ENCODE assay signal across 17 cellular contexts in the genomic region with DNA sequence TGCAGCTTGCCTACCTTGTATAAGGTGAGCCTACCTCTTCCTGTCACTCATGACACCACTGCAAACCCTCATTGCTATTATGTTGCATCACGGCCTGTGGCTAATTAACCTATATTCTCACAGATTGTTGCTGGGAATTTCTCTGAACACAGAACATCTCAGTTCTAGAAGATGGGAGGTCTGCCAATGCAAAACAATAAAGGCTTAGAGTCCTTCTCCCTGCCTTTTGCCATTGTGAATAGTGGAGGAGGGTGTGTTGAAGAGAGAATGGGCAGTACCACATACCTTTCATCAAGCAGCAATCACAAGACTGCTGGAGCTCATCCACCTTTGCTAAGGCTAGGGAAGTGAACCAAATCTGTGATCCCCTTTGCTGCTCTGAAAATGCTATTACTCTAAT. TPM values are rescaled to one million over a fixed set of nuclear protein-coding genes. Genes with fewer than 3 reads are reported as not detected.
DNase-seq lines count a peak whose midpoint lies in the region; FAIRE-seq and TF ChIP-seq lines count a peak whose summit lies in the region.
"Had no signal": no experiment of that assay in that cellular context is flagged by ENCODE, and none has a peak within 500 bp of the region (broad histone marks: within the 10 kb centered on the region; RNA-seq: fewer than 3 reads in every experiment).

No MANE protein-coding gene starts in this region.

- H2BK5ac ChIP-seq in mesendoderm (ENCODE audit: low read length), result no peak overlapping the region

- peak in 1 of 2 donors; percentile 56 for TF ChIP-seq POLR2A in thyroid gland (IDR thresholded peaks at IDR 0.05)

- H4K8ac ChIP-seq in mesendoderm (ENCODE audit: low read depth, low read length), result no peak overlapping the region

- H3K27me3 Mint-ChIP-seq in dendritic cell treated with granulocyte-macrophage colony-stimulating factor and Interleukin-4, amounts not matched to agents 40 ng/mL and 50 ng/mL, for 4 days, result no peaks in the 10 kb centered on the region

- H3K27ac ChIP-seq in thyroid gland, result peak overlapping the region; percentile 75 to 87 (median 80)
- no peak overlapping the region for H3K27ac ChIP-seq in mesendoderm (ENCODE audit: low read depth, low read length)
- H3K27ac ChIP-seq: gastrocnemius medialis had no signal

- 61 to 79% methylated on average over 1 of the region's 1 CpG for WGBS in thyroid gland, 2 donors
- WGBS in mesendoderm (ENCODE audit: extremely low coverage, insufficient coverage, low lambda C conversion rate), result no CpG with 5 or more reads among the region's 1 CpG

- H3K27ac Mint-ChIP-seq in dendritic cell treated with granulocyte-macrophage colony-stimulating factor and Interleukin-4, amounts not matched to agents 40 ng/mL and 50 ng/mL, for 4 days, result peak overlapping the region; percentile 76
- H3K27ac Mint-ChIP-seq: activated CD8-positive, alpha-beta T cell treated with anti-CD3 and anti-CD28 coated beads, Interleukin-2, amount 10 ng/mL, durations not matched to agents 7 days and 5 days had no signal

- H2BK15ac ChIP-seq in mesendoderm (replicated peaks; ENCODE audit: low read depth), result no peak overlapping the region

- no peak overlapping the region for H4K5ac ChIP-seq in mesendoderm (ENCODE audit: low read length)

- H3K9ac ChIP-seq in mesendoderm (ENCODE audit: low read length), result no peak overlapping the region

- no peak overlapping the region for H3K56ac ChIP-seq in mesendoderm (ENCODE audit: low read length)

- H3K4me2 ChIP-seq in mesendoderm (ENCODE audit: low read length), result no peak overlapping the region

- H3K4me1 ChIP-seq in thyroid gland, result peaks cover 54 to 55% of the 10 kb centered on the region in 2 donors
- peaks cover 5% of the 10 kb centered on the region for H3K4me1 ChIP-seq in mesendoderm (ENCODE audit: control insufficient read depth, low read depth, low read length)

- H3K36me3 ChIP-seq in thyroid gland, result no peaks in the 10 kb centered on the region
- H3K36me3 ChIP-seq in mesendoderm (ENCODE audit: control insufficient read depth, insufficient read depth, low read length), result no peaks in the 10 kb centered on the region
- H3K36me3 ChIP-seq: gastrocnemius medialis had no signal

- peaks cover 47% of the 10 kb centered on the region for H3K36me3 Mint-ChIP-seq in dendritic cell treated with granulocyte-macrophage colony-stimulating factor and Interleukin-4, amounts not matched to agents 40 ng/mL and 50 ng/mL, for 4 days (ENCODE audit: low read depth)

- DNase-seq in NCI-H2196 (lab: John Stamatoyannopoulos, UW; ENCODE audit: unreplicated experiment) (peak; percentile 10), NCI-H2196 treated with DMSO at 0.1 percent for 48 hours (lab: John Stamatoyannopoulos, UW; ENCODE audit: unreplicated experiment) (no peak), kidney tubule cell (ENCODE audit: low spot score) (peak; percentile 35), thyroid gland (peak; percentile 81 to 82), ureter (ENCODE audit: low spot score) (no peak), GM19239 (ENCODE audit: insufficient read length, low spot score) (no peak), mesendoderm (no peak)
- DNase-seq: activated CD8-positive, alpha-beta T cell treated with anti-CD3 and anti-CD28 coated beads, Interleukin-2, amount 10 ng/mL, durations not matched to agents 7 days and 5 days; activated naive CD4-positive, alpha-beta T cell; DMS79 treated with DMSO at 0.1 percent for 48 hours; gastrocnemius medialis; NCI-H2081 treated with DMSO at 0.1 percent for 48 hours had no signal

- no peaks in the 10 kb centered on the region for H3K9me3 Mint-ChIP-seq in dendritic cell treated with granulocyte-macrophage colony-stimulating factor and Interleukin-4, amounts not matched to agents 40 ng/mL and 50 ng/mL, for 4 days

- no peak overlapping the region for H2BK120ac ChIP-seq in mesendoderm (ENCODE audit: low read depth, low read length)

- FAIRE-seq in GM19239 (lab: Jason Lieb, UNC), result no peak
- FAIRE-seq: A204.1, GM12878, K562 had no signal

- H3K4me3 Mint-ChIP-seq in dendritic cell treated with granulocyte-macrophage colony-stimulating factor and Interleukin-4, amounts not matched to agents 40 ng/mL and 50 ng/mL, for 4 days, result no peak overlapping the region
- H3K4me3 Mint-ChIP-seq: activated CD8-positive, alpha-beta T cell treated with anti-CD3 and anti-CD28 coated beads, Interleukin-2, amount 10 ng/mL, durations not matched to agents 7 days and 5 days had no signal

- no peak overlapping the region for H2AK5ac ChIP-seq in mesendoderm (ENCODE audit: low read length)

- no peak overlapping the region for H3K4ac ChIP-seq in mesendoderm (ENCODE audit: low read depth, low read length)

- H3K9me3 ChIP-seq in thyroid gland, result no peaks in the 10 kb centered on the region
- H3K9me3 ChIP-seq: gastrocnemius medialis had no signal

- H3K4me3 ChIP-seq in thyroid gland (replicated peaks in 1 of 3) (no peak overlapping the region), mesendoderm (ENCODE audit: low read length) (no peak overlapping the region)
- H3K4me3 ChIP-seq: gastrocnemius medialis, GM12878, K562, lung had no signal

- H3K23ac ChIP-seq in mesendoderm (ENCODE audit: low read length), result no peak overlapping the region

- peaks cover 10% of the 10 kb centered on the region for H3K79me1 ChIP-seq in mesendoderm (ENCODE audit: low read length)

- no peak for TF ChIP-seq CTCF in thyroid gland (IDR thresholded peaks at IDR 0.05)

- peaks cover 72% of the 10 kb centered on the region for H3K4me1 Mint-ChIP-seq in dendritic cell treated with granulocyte-macrophage colony-stimulating factor and Interleukin-4, amounts not matched to agents 40 ng/mL and 50 ng/mL, for 4 days (ENCODE audit: low read depth)

- intact Hi-C loops in dendritic cell treated with granulocyte-macrophage colony-stimulating factor and Interleukin-4, amounts not matched to agents 40 ng/mL and 50 ng/mL, for 4 days (cut with micrococcal nuclease), result no loop called here
- intact Hi-C loops in thyroid gland (cut with DNase I), result no loop called here

- H3K79me2 ChIP-seq in mesendoderm (ENCODE audit: control insufficient read depth, insufficient read depth, low read length), result peaks cover 7% of the 10 kb centered on the region

- H3K27me3 ChIP-seq in thyroid gland (no peaks in the 10 kb centered on the region), mesendoderm (ENCODE audit: insufficient read depth, low read length, poor library complexity) (no peaks in the 10 kb centered on the region)
- H3K27me3 ChIP-seq: gastrocnemius medialis had no signal

- no peak overlapping the region for H3K18ac ChIP-seq in mesendoderm (ENCODE audit: low read length)

RNA-seq across cellular contexts. Expression of gene WDFY2, which starts 34.4 kb away (rescaled TPM):
- total RNA-seq in thyroid gland (10 to 100 TPM; 15.8 to 23.9 (median 20.9) TPM), ureter (17.2 TPM)
- 5.7 TPM for polyA plus RNA-seq in mesendoderm (2013, experiment 1 of 2)
- polyA plus RNA-seq in mesendoderm (2013, experiment 2 of 2), result 6.1 TPM

Comparison
In these comparisons a context has a peak if more than half of its experiments do, and no peak if none do; other contexts are left out.
1. DNase-seq: peak in NCI-H2196 (single experiment), kidney tubule cell (single experiment) and thyroid gland (2 of 2); none in NCI-H2196 treated with DMSO at 0.1 percent for 48 hours (single experiment), ureter (single experiment), GM19239 (single experiment) and mesendoderm (single experiment).